In genomic region chr14:90536511-90537191, GRCh38 we compare ENCODE assay signal across 20 cellular contexts.
DNase-seq lines count a peak whose midpoint lies in the region; ATAC-seq, FAIRE-seq and TF ChIP-seq lines count a peak whose summit lies in the region.
"Had no signal": no experiment of that assay in that cellular context is flagged by ENCODE, and none has a peak within 500 bp of the region (broad histone marks: within the 10 kb centered on the region; RNA-seq: fewer than 3 reads in every experiment).

No MANE protein-coding gene starts in this region.

- no peak for FAIRE-seq in H1 (lab: Jason Lieb, UNC)
- FAIRE-seq: A204.1, G401.6 had no signal

- intact Hi-C loops in Right ventricle myocardium inferior (cut with DNase I) (loop anchor here (5.0 kb wide), 1 partner anchor 81 kb away; no protein-coding TSS in a partner anchor), left cardiac atrium (cut with DNase I) (loop anchor here in 1 of 2 donors (10.0 kb wide), 1 partner anchor 132 kb away; no protein-coding TSS in a partner anchor), lower lobe of right lung (cut with DNase I) (no loop called here), upper lobe of right lung (cut with DNase I) (no loop called here)

- DNase-seq in Right ventricle myocardium inferior (ENCODE audit: missing footprints) (peak; percentile 54), left cardiac atrium (no peak), H1 (ENCODE audit: low read depth in 1 of 2, low spot score in 2 of 2) (no peak), lower lobe of right lung (peak; percentile 43), upper lobe of right lung (peak; percentile 52), foreskin keratinocyte (no peak), germinal center (ENCODE audit: low spot score) (no peak), SK-N-SH (no peak)
- DNase-seq: activated gamma-delta T cell treated with Interleukin-2 at 50 U/mL for 16 hours; CD8-positive, alpha-beta T cell; NCI-H2107; NCI-H526 treated with DMSO at 0.1 percent for 48 hours; stimulated activated CD4-positive, alpha-beta T cell treated with anti-CD3 and anti-CD28 coated beads, Interleukin-2, amount 100 ng/mL, for 24 hours had no signal

- no peaks in the 10 kb centered on the region for H3K36me3 ChIP-seq in H1 (ENCODE audit: control insufficient read depth in 2 of 4, insufficient read depth in 4 of 4, low read length in 3 of 4)
- H3K36me3 ChIP-seq in lower lobe of right lung = peaks cover 4% of the 10 kb centered on the region
- no peaks in the 10 kb centered on the region for H3K36me3 ChIP-seq in upper lobe of right lung
- H3K36me3 ChIP-seq in SK-N-SH (replicated peaks in 1 of 2; ENCODE audit: control insufficient read depth in 1 of 2, insufficient read depth in 2 of 2, low read length in 1 of 2) = peaks cover 0 to 2% of the 10 kb centered on the region in 2 experiments

- H2AFZ ChIP-seq in H1 (ENCODE audit: low read length) (no peak overlapping the region), SK-N-SH (ENCODE audit: low read depth) (no peak overlapping the region)
- H2AFZ ChIP-seq: hepatocyte had no signal

- no peak overlapping the region for H3K14ac ChIP-seq in H1 (ENCODE audit: insufficient read length)

- H3K4me3 ChIP-seq in H1 (ENCODE audit: extremely low read depth in 1 of 4, insufficient read depth in 2 of 4, low read depth in 3 of 4, low read length in 4 of 4) (no peak overlapping the region), lower lobe of right lung (no peak overlapping the region), upper lobe of right lung (no peak overlapping the region), SK-N-SH (ENCODE audit: low read depth in 2 of 2, low read length in 1 of 2) (no peak overlapping the region)
- H3K4me3 ChIP-seq: ascending aorta, coronary artery, hepatocyte had no signal

- H3K4ac ChIP-seq in H1 (replicated peaks; ENCODE audit: insufficient read length, low read depth, low read length) = no peak overlapping the region

- H3K4me1 ChIP-seq in H1 (replicated peaks in 1 of 4; ENCODE audit: control insufficient read depth in 3 of 4, insufficient read depth in 4 of 4, low read length in 3 of 4) = peaks cover 0 to 8% (median 1%) of the 10 kb centered on the region in 4 experiments; a peak in 4 of 7 replicates
- H3K4me1 ChIP-seq in lower lobe of right lung = peaks cover 30% of the 10 kb centered on the region
- peaks cover 15% of the 10 kb centered on the region for H3K4me1 ChIP-seq in upper lobe of right lung
- H3K4me1 ChIP-seq in foreskin keratinocyte = no peaks in the 10 kb centered on the region
- peaks cover 0 to 3% of the 10 kb centered on the region in 2 experiments; a peak in 1 of 4 replicates for H3K4me1 ChIP-seq in SK-N-SH (ENCODE audit: control insufficient read depth in 1 of 2, insufficient read depth in 2 of 2, low read depth in 1 of 2, low read length in 1 of 2)
- H3K4me1 ChIP-seq: ascending aorta had no signal

- H4K8ac ChIP-seq in H1 (ENCODE audit: extremely low read depth, insufficient read depth, low read length) = peak overlapping the region; percentile 16; the same call in 1 of the 2 replicates

- TF ChIP-seq EP300 in H1 (IDR thresholded peaks at IDR 0.05; ENCODE audit: borderline replicate concordance in 1 of 2, low read depth in 2 of 2, low read length in 2 of 2) (no peak), SK-N-SH (IDR thresholded peaks at IDR 0.05; ENCODE audit: borderline replicate concordance in 1 of 2, low read depth in 1 of 2, low read length in 1 of 2) (no peak)

- no peak overlapping the region for H2BK12ac ChIP-seq in H1 (ENCODE audit: low read depth, low read length)

- ATAC-seq in Right ventricle myocardium inferior = no peak
- no peak for ATAC-seq in left cardiac atrium
- no peak for ATAC-seq in lower lobe of right lung
- ATAC-seq in upper lobe of right lung = no peak
- ATAC-seq in foreskin keratinocyte = no peak
- ATAC-seq: CD8-positive, alpha-beta T cell; HCT116; Panc1 had no signal

- peak overlapping the region; percentile 52; the same call in 1 of the 2 replicates for H2BK5ac ChIP-seq in H1 (ENCODE audit: low read depth, low read length)

- 0 out of 2 replicates have a peak overlapping the region, but pooled peaks have one; percentile 72 for H2BK20ac ChIP-seq in H1 (ENCODE audit: low read length)

- no peak overlapping the region; the same call in 1 of the 2 replicates for H3K18ac ChIP-seq in H1 (ENCODE audit: extremely low read depth, low read length)

- no peaks in the 10 kb centered on the region for H3F3A ChIP-seq in SK-N-SH (replicated peaks; ENCODE audit: insufficient read depth)

- H3K27me3 ChIP-seq in H1 (replicated peaks in 1 of 4; ENCODE audit: control insufficient read depth in 3 of 4, extremely low read depth in 1 of 4, insufficient read depth in 3 of 4, low read length in 3 of 4) (no peaks in the 10 kb centered on the region), lower lobe of right lung (ENCODE audit: low read depth) (no peaks in the 10 kb centered on the region), upper lobe of right lung (no peaks in the 10 kb centered on the region), foreskin keratinocyte (no peaks in the 10 kb centered on the region), SK-N-SH (ENCODE audit: insufficient read depth) (no peaks in the 10 kb centered on the region)
- H3K27me3 ChIP-seq: ascending aorta, hepatocyte had no signal

- POLR2A ChIA-PET in H1 (lab: Charles Lee; ENCODE audit: partially characterized antibody) (interaction anchor here (1.4 kb wide), 1 partner anchor 8 kb away, joined by 5 read pairs; no protein-coding TSS in a partner anchor), SK-N-SH (lab: Yijun Ruan, JAX) (no interaction called here)

- H3K4me2 ChIP-seq in H1 (ENCODE audit: insufficient read depth in 1 of 2, low read depth in 2 of 2, low read length in 2 of 2) (no peak overlapping the region), SK-N-SH (no peak overlapping the region)
- H3K4me2 ChIP-seq: hepatocyte had no signal

- 0 out of 2 replicates have a peak overlapping the region, but pooled peaks have one; percentile 6 for H2BK15ac ChIP-seq in H1 (ENCODE audit: low read length)

- no peak overlapping the region for H3K56ac ChIP-seq in H1 (replicated peaks; ENCODE audit: insufficient read length, low read depth, low read length)

- no peak for TF ChIP-seq POLR2A in H1 (IDR thresholded peaks at IDR 0.05; ENCODE audit: control extremely low read depth in 1 of 2, low read depth in 2 of 2, low read length in 2 of 2)

- H4K20me1 ChIP-seq in H1 (replicated peaks in 1 of 2; ENCODE audit: control insufficient read depth in 1 of 2, insufficient read depth in 2 of 2, low read length in 2 of 2) (no peaks in the 10 kb centered on the region), SK-N-SH (ENCODE audit: insufficient read depth) (no peaks in the 10 kb centered on the region)

- H3K9ac ChIP-seq in H1 (replicated peaks in 1 of 4; ENCODE audit: extremely low read depth in 1 of 4, low read depth in 3 of 4, low read length in 3 of 4) (no peak overlapping the region), SK-N-SH (no peak overlapping the region)

- H3K79me2 ChIP-seq in H1 (ENCODE audit: control insufficient read depth in 1 of 2, insufficient read depth in 2 of 2, low read length in 2 of 2) (no peaks in the 10 kb centered on the region), SK-N-SH (ENCODE audit: insufficient read depth) (no peaks in the 10 kb centered on the region)
- H3K79me2 ChIP-seq: hepatocyte had no signal

- peaks cover 2% of the 10 kb centered on the region; the same call in 1 of the 2 replicates for H3K23me2 ChIP-seq in H1 (ENCODE audit: low read depth, low read length)

- no peak overlapping the region for H4K5ac ChIP-seq in H1 (ENCODE audit: insufficient read length, low read depth, low read length)

- CTCF ChIA-PET in H1 (lab: Charles Lee; ENCODE audit: partially characterized antibody) = interaction anchor here (0.8 to 1.6 kb wide), 10 partner anchors 10 to 160 kb away, joined by 3 to 9 read pairs (median 3); no protein-coding TSS in a partner anchor
- CTCF ChIA-PET in SK-N-SH (lab: Yijun Ruan, JAX) = interaction anchor here (1.5 kb wide), 1 partner anchor 12 kb away, joined by 4 read pairs; no protein-coding TSS in a partner anchor

- H3K9me2 ChIP-seq in SK-N-SH = no peaks in the 10 kb centered on the region

- H3K9me3 ChIP-seq in H1 (ENCODE audit: insufficient read depth in 2 of 2, low read depth in 1 of 2, low read length in 1 of 2) (no peaks in the 10 kb centered on the region), lower lobe of right lung (no peaks in the 10 kb centered on the region), upper lobe of right lung (no peaks in the 10 kb centered on the region), SK-N-SH (no peaks in the 10 kb centered on the region)
- H3K9me3 ChIP-seq: ascending aorta had no signal

- H4K91ac ChIP-seq in H1 (replicated peaks; ENCODE audit: insufficient read length, low read length) = no peak overlapping the region

- no peak overlapping the region for H3K23ac ChIP-seq in H1 (ENCODE audit: insufficient read length)

- WGBS in H1 (ENCODE audit: extremely low coverage in 1 of 2, insufficient coverage in 1 of 2, insufficient read length in 1 of 2, insufficient replicate concordance in 2 of 2, low coverage in 1 of 2, low lambda C conversion rate in 2 of 2, missing lambda C conversion rate in 1 of 2), 2 experiments = 87% methylated on average over 23 of the region's 23 CpGs; no CpG with 5 or more reads in 1 of the 2 experiments
- 89% methylated on average over 21 of the region's 23 CpGs for WGBS in SK-N-SH (ENCODE audit: low lambda C conversion rate)

- TF ChIP-seq RAD21 in H1 (IDR thresholded peaks at IDR 0.05 in 1 of 2, conservative IDR thresholded peaks at IDR 0.05 in 1 of 2; ENCODE audit: low read depth in 2 of 2, low read length in 2 of 2) (no peak), SK-N-SH (IDR thresholded peaks at IDR 0.05; ENCODE audit: low read length) (no peak)

- H2BK120ac ChIP-seq in H1 (replicated peaks; ENCODE audit: low read depth, low read length) = no peak overlapping the region

- H3K27ac ChIP-seq in H1 (ENCODE audit: low read depth, low read length) = no peak overlapping the region
- no peak overlapping the region for H3K27ac ChIP-seq in lower lobe of right lung
- H3K27ac ChIP-seq in upper lobe of right lung = no peak overlapping the region
- H3K27ac ChIP-seq in foreskin keratinocyte = no peak overlapping the region
- no peak overlapping the region for H3K27ac ChIP-seq in SK-N-SH (ENCODE audit: low read depth in 2 of 2, low read length in 1 of 2)
- H3K27ac ChIP-seq: ascending aorta, coronary artery, hepatocyte had no signal

- H3K79me1 ChIP-seq in H1 (ENCODE audit: low read depth, low read length) = no peaks in the 10 kb centered on the region; the same call in 1 of the 2 replicates

- TF ChIP-seq CTCF in H1 (IDR thresholded peaks at IDR 0.05; ENCODE audit: control extremely low read depth in 1 of 3, insufficient read depth in 1 of 3, low read depth in 1 of 3, low read length in 3 of 3) = no peak
- no peak for TF ChIP-seq CTCF in lower lobe of right lung (IDR thresholded peaks at IDR 0.05)
- TF ChIP-seq CTCF in upper lobe of right lung (IDR thresholded peaks at IDR 0.05) = no peak
- no peak for TF ChIP-seq CTCF in foreskin keratinocyte (conservative IDR thresholded peaks at IDR 0.05)
- TF ChIP-seq CTCF in SK-N-SH (IDR thresholded peaks at IDR 0.05) = no peak

- no peak overlapping the region for H2AK5ac ChIP-seq in H1 (ENCODE audit: low read depth, low read length)

TF ChIP-seq in H1, 55 proteins besides CTCF, POLR2A, EP300 and RAD21 (continues in another document):
- TF ChIP-seq ZNF274 (IDR thresholded peaks at IDR 0.05; ENCODE audit: borderline replicate concordance, extremely low read depth, low read length) = no peak

TF ChIP-seq in SK-N-SH, 30 proteins besides CTCF, POLR2A, EP300 and RAD21 (continues in another document):
- TF ChIP-seq GATA2 (CRISPR knock-in tag; IDR thresholded peaks at IDR 0.05) (no peak), FOXM1 (IDR thresholded peaks at IDR 0.05; ENCODE audit: low read depth) (no peak)

Comparison
In these comparisons a context has a peak if more than half of its experiments do, and no peak if none do; other contexts are left out.
1. DNase-seq: peak in Right ventricle myocardium inferior (single experiment), lower lobe of right lung (single experiment) and upper lobe of right lung (single experiment); none in left cardiac atrium (single experiment), H1 (0 of 2), foreskin keratinocyte (0 of 2), germinal center (single experiment) and SK-N-SH (single experiment).